Comparison of ENCODE assay signal across 1 cellular context in the genomic region with DNA sequence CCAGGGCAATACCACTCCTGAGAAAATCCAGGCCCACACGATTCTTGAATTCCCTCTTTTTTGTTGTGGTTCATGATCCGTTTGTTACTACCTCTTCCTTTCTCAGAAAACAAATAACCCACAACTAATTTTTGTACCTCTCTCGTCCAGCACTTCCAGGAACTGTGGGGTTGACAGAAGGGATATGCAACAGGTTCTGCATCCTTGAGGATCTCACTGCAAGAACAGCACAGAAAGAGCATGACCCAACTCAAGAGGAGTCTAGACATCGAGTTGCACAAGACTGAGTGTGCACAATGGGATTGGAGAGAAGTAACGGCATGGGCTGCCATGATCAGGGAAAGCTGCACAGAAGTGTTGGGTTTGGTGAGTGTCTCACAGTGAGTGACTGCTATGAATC.
TF ChIP-seq lines count a peak whose summit lies in the region.

No MANE protein-coding gene starts in this region.

TF ChIP-seq in HepG2, 621 proteins besides CTCF, POLR2A, EP300 and RAD21 (continued from another document):
- TF ChIP-seq ZNF230 (CRISPR knock-in tag; IDR thresholded peaks at IDR 0.05), result 0 out of 2 replicates have a peak, but pooled peaks have one; percentile 71
- 0 out of 2 replicates have a peak, but pooled peaks have one; percentile 10 for TF ChIP-seq DPF2 (CRISPR knock-in tag; IDR thresholded peaks at IDR 0.05; ENCODE audit: borderline replicate concordance, low read depth)
- TF ChIP-seq, protein P1, sequence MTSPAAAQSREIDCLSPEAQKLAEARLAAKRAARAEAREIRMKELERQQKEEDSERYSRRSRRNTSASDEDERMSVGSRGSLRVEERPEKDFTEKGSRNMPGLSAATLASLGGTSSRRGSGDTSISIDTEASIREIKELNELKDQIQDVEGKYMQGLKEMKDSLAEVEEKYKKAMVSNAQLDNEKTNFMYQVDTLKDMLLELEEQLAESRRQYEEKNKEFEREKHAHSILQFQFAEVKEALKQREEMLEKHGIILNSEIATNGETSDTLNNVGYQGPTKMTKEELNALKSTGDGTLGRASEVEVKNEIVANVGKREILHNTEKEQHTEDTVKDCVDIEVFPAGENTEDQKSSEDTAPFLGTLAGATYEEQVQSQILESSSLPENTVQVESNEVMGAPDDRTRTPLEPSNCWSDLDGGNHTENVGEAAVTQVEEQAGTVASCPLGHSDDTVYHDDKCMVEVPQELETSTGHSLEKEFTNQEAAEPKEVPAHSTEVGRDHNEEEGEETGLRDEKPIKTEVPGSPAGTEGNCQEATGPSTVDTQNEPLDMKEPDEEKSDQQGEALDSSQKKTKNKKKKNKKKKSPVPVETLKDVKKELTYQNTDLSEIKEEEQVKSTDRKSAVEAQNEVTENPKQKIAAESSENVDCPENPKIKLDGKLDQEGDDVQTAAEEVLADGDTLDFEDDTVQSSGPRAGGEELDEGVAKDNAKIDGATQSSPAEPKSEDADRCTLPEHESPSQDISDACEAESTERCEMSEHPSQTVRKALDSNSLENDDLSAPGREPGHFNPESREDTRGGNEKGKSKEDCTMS (CRISPR knock-in tag; conservative IDR thresholded peaks at IDR 0.05), result no peak
- no peak for TF ChIP-seq SRY (CRISPR knock-in tag; IDR thresholded peaks at IDR 0.05)
- TF ChIP-seq, protein P2, sequence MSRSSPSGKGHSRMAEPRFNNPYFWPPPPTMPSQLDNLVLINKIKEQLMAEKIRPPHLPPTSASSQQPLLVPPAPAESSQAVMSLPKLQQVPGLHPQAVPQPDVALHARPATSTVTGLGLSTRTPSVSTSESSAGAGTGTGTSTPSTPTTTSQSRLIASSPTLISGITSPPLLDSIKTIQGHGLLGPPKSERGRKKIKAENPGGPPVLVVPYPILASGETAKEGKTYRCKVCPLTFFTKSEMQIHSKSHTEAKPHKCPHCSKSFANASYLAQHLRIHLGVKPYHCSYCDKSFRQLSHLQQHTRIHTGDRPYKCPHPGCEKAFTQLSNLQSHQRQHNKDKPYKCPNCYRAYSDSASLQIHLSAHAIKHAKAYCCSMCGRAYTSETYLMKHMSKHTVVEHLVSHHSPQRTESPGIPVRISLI (CRISPR knock-in tag; IDR thresholded peaks at IDR 0.05; ENCODE audit: borderline replicate concordance), result 0 out of 2 replicates have a peak, but pooled peaks have one; percentile 19
- peak; percentile 54; the same call in 1 of the 2 replicates for TF ChIP-seq ZNF556 (CRISPR knock-in tag; IDR thresholded peaks at IDR 0.05; ENCODE audit: borderline replicate concordance)
- 0 out of 2 replicates have a peak, but pooled peaks have one; percentile 32 for TF ChIP-seq ZNF543 (CRISPR knock-in tag; IDR thresholded peaks at IDR 0.05)
- 0 out of 2 replicates have a peak, but pooled peaks have one; percentile 46 for TF ChIP-seq ZNF34 (CRISPR knock-in tag; IDR thresholded peaks at IDR 0.05; ENCODE audit: borderline replicate concordance)
- 0 out of 2 replicates have a peak, but pooled peaks have one; percentile 10 for TF ChIP-seq ZNF644 (CRISPR knock-in tag; IDR thresholded peaks at IDR 0.05; ENCODE audit: low read depth)
- TF ChIP-seq HNRNPH1 (optimal IDR thresholded peaks at IDR 0.05; ENCODE audit: low read depth, low read length), result no peak
